Comparison of ENCODE assay signal across 2 cellular contexts in genomic region chr11:114082415-114082748, GRCh38.
TF ChIP-seq lines count a peak whose summit lies in the region.

No MANE protein-coding gene starts in this region.

TF ChIP-seq in K562, 482 proteins besides CTCF, POLR2A, EP300 and RAD21:
- TF ChIP-seq SP1 (CRISPR knock-in tag; IDR thresholded peaks at IDR 0.05) = 0 out of 2 replicates have a peak, but pooled peaks have one; percentile 20
- TF ChIP-seq CLOCK (CRISPR knock-in tag; IDR thresholded peaks at IDR 0.05; ENCODE audit: borderline replicate concordance) = no peak
TF ChIP-seq in K562: peak in this region for 1.

TF ChIP-seq in HepG2, 621 proteins besides CTCF, POLR2A, EP300 and RAD21:
- TF ChIP-seq XRCC5 (optimal IDR thresholded peaks at IDR 0.05; ENCODE audit: low read length) = peak; percentile 2
- peak; percentile 64; the same call in 1 of the 2 replicates for TF ChIP-seq HNF4A (CRISPR knock-in tag; IDR thresholded peaks at IDR 0.05)
- no peak for TF ChIP-seq TEAD2 (CRISPR knock-in tag; IDR thresholded peaks at IDR 0.05)
- peak; percentile 39; the same call in 1 of the 2 replicates for TF ChIP-seq HNF4G (IDR thresholded peaks at IDR 0.05; ENCODE audit: borderline replicate concordance, low read depth, low read length)
- no peak for TF ChIP-seq HNF4G (CRISPR knock-in tag; IDR thresholded peaks at IDR 0.05; ENCODE audit: borderline replicate concordance, low read depth)
- no peak for TF ChIP-seq RAD51 (IDR thresholded peaks at IDR 0.05; ENCODE audit: borderline replicate concordance)
- no peak for TF ChIP-seq RNF2 (conservative IDR thresholded peaks at IDR 0.05; ENCODE audit: low read depth)
